Comparison of ENCODE assay signal across 12 cellular contexts in the genomic region with DNA sequence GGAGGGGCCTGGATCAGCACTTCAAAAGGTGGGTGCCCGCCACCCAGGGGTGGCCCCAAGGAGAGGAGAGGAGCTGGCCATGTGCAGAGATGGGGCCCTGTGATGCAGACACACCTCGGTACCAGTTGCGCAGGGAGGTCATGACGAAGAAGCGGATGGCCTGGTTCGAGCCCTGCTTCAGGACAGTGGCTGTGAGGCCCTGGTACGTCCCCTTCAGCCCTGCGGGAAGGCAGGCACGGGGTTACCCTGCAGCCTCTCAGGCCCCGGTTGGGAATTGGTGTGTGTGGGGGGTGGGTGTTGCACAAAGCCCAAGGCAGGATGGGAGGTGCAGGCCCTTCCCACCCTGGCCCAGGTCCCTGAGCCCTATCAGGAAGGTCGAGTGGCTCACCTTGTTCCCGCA. TPM values are rescaled to one million over a fixed set of nuclear protein-coding genes. Genes with fewer than 3 reads are reported as not detected.
DNase-seq lines count a peak whose midpoint lies in the region; ATAC-seq, FAIRE-seq and TF ChIP-seq lines count a peak whose summit lies in the region.
"Had no signal": no experiment of that assay in that cellular context is flagged by ENCODE, and none has a peak within 500 bp of the region (broad histone marks: within the 10 kb centered on the region; RNA-seq: fewer than 3 reads in every experiment).

No MANE protein-coding gene starts in this region.

- 0 out of 2 replicates have a peak overlapping the region, but pooled peaks have one; percentile 46 for H2AK5ac ChIP-seq in IMR-90 (ENCODE audit: low read depth, low read length)

- H4K8ac ChIP-seq in IMR-90 (ENCODE audit: low read depth in 2 of 2, low read length in 2 of 2) = peak overlapping the region in 1 of 2 experiments; percentile 43; a peak in 1 of 4 replicates

- H3K4me3 ChIP-seq in IMR-90 (ENCODE audit: insufficient read depth, low read depth, low read length) = no peak overlapping the region
- H3K4me3 ChIP-seq in GM12878 = peak overlapping the region; percentile 76
- no peak overlapping the region for H3K4me3 ChIP-seq in mucosa of stomach (ENCODE audit: low read length)
- no peak overlapping the region for H3K4me3 ChIP-seq in sigmoid colon

- H3K56ac ChIP-seq in IMR-90 (ENCODE audit: extremely low read depth, insufficient read depth, low read length) = no peak overlapping the region

- H3K14ac ChIP-seq in IMR-90 (replicated peaks; ENCODE audit: low read depth, low read length) = no peak overlapping the region

- no peak overlapping the region for H2BK120ac ChIP-seq in IMR-90 (ENCODE audit: low read depth, low read length)

- peaks cover 30% of the 10 kb centered on the region for H3K4me1 ChIP-seq in IMR-90 (ENCODE audit: control insufficient read depth, insufficient read depth, low read length)
- peaks cover 32% of the 10 kb centered on the region for H3K4me1 ChIP-seq in GM12878 (ENCODE audit: control insufficient read depth, insufficient read depth, low read length)
- H3K4me1 ChIP-seq in mucosa of stomach (ENCODE audit: control insufficient read depth, insufficient read depth, low read length) = peaks cover 49% of the 10 kb centered on the region
- H3K4me1 ChIP-seq in sigmoid colon = peaks cover 0 to 62% (median 52%) of the 10 kb centered on the region in 4 donors

- H2BK20ac ChIP-seq in IMR-90 (ENCODE audit: low read depth, low read length) = no peak overlapping the region

- H2BK5ac ChIP-seq in IMR-90 (ENCODE audit: low read depth, low read length, poor library complexity, severe bottlenecking) = no peak overlapping the region

- H3K27ac ChIP-seq in C4-2B = peak overlapping the region; percentile 91
- H3K27ac ChIP-seq in IMR-90 (ENCODE audit: insufficient read depth, low read length) = no peak overlapping the region
- no peak overlapping the region for H3K27ac ChIP-seq in GM12878 (ENCODE audit: control insufficient read depth, insufficient read depth)
- H3K27ac ChIP-seq in sigmoid colon = no peak overlapping the region

- H3K36me3 ChIP-seq in IMR-90 (ENCODE audit: control insufficient read depth, insufficient read depth, low read length) = peaks cover 8% of the 10 kb centered on the region
- H3K36me3 ChIP-seq in GM12878 (ENCODE audit: control insufficient read depth in 2 of 2, insufficient read depth in 2 of 2, low read length in 1 of 2) = peaks cover 0 to 1% of the 10 kb centered on the region in 2 experiments; a peak in 2 of 4 replicates
- H3K36me3 ChIP-seq in mucosa of stomach (ENCODE audit: control insufficient read depth, insufficient read depth, low read length) = no peaks in the 10 kb centered on the region
- no peaks in the 10 kb centered on the region for H3K36me3 ChIP-seq in sigmoid colon

- dilution Hi-C loops in IMR-90 (cut with HindIII; ENCODE audit: low sequenced_read_pairs, unreplicated experiment) = no loop called here

- ATAC-seq in IMR-90 (ENCODE audit: low read depth) = no peak
- no peak for ATAC-seq in GM12878
- ATAC-seq in HG02678 (IDR thresholded peaks at IDR 0.05; ENCODE audit: unreplicated experiment) = no peak
- ATAC-seq: activated CD4-positive, CD25-positive, alpha-beta regulatory T cell treated with anti-CD3 and anti-CD28 coated beads, Interleukin-2, amount 50 U/mL, for 24 hours had no signal

- H3K18ac ChIP-seq in IMR-90 (ENCODE audit: low read depth, low read length) = no peak overlapping the region

- H2BK15ac ChIP-seq in IMR-90 (ENCODE audit: low read depth, low read length) = no peak overlapping the region

- TF ChIP-seq CTCF in C4-2B (conservative IDR thresholded peaks at IDR 0.05) (no peak), IMR-90 (conservative IDR thresholded peaks at IDR 0.05; ENCODE audit: low read depth, low read length) (no peak), GM12878 (IDR thresholded peaks at IDR 0.05 in 2 of 3, conservative IDR thresholded peaks at IDR 0.05 in 1 of 3; ENCODE audit: control insufficient read depth in 2 of 3, extremely low read depth in 1 of 3, insufficient read depth in 1 of 3, low read depth in 3 of 3, low read length in 3 of 3) (no peak), sigmoid colon (IDR thresholded peaks at IDR 0.05) (no peak)

- H3K9me1 ChIP-seq in IMR-90 (ENCODE audit: insufficient read depth, low read length) = peaks cover 13% of the 10 kb centered on the region

- H3K4me2 ChIP-seq in IMR-90 (ENCODE audit: low read depth, low read length) (peak overlapping the region; percentile 17; the same call in 1 of the 2 replicates), GM12878 (ENCODE audit: control insufficient read depth, insufficient read depth) (peak overlapping the region; percentile 84)

- H3K9me3 ChIP-seq in IMR-90 (ENCODE audit: control insufficient read depth, insufficient read depth, low read length) (no peaks in the 10 kb centered on the region), GM12878 (replicated peaks; ENCODE audit: control insufficient read depth, insufficient read depth, low read length) (no peaks in the 10 kb centered on the region), mucosa of stomach (ENCODE audit: control insufficient read depth, low read length) (no peaks in the 10 kb centered on the region), sigmoid colon (no peaks in the 10 kb centered on the region)

- SMC1A ChIA-PET in GM12878 (lab: Charles Lee; ENCODE audit: uncharacterized antibody, unreplicated experiment) = no interaction called here

- WGBS in IMR-90 (ENCODE audit: extremely low coverage in 2 of 2, insufficient read length in 1 of 2), 2 experiments = 100% methylated on average over 2 of the region's 12 CpGs; no CpG with 5 or more reads in 1 of the 2 experiments
- 93% methylated on average over 12 of the region's 12 CpGs for WGBS in GM12878 (ENCODE audit: insufficient coverage, insufficient replicate concordance, low lambda C conversion rate, missing lambda C conversion rate)
- WGBS in sigmoid colon, 2 donors = 78 to 89% methylated on average over 12 of the region's 12 CpGs

- RAD21 ChIA-PET in GM12878 (lab: Charles Lee; ENCODE audit: unreplicated experiment) = no interaction called here

- peak overlapping the region; percentile 87; the same call in 1 of the 2 replicates for H3K9ac ChIP-seq in IMR-90 (ENCODE audit: low read depth, low read length)
- H3K9ac ChIP-seq in GM12878 (ENCODE audit: control insufficient read depth, insufficient read depth, low read length) = no peak overlapping the region; the same call in 1 of the 2 replicates
- peak overlapping the region; percentile 76 for H3K9ac ChIP-seq in mucosa of stomach (ENCODE audit: low read length)

- peaks cover 43% of the 10 kb centered on the region for H3K79me2 ChIP-seq in GM12878 (ENCODE audit: control insufficient read depth, insufficient read depth, low read length)

- intact Hi-C loops in IMR-90 (cut with micrococcal nuclease) (no loop called here), GM12878 (cut with micrococcal nuclease; ENCODE audit: unreplicated experiment) (loop anchor here (5.0 kb wide), 2 partner anchors 256 to 271 kb away; a partner anchor contains a TSS), sigmoid colon (cut with DNase I) (loop anchor here (5.0 kb wide), 2 partner anchors 256 to 271 kb away; a partner anchor contains a TSS)

- no TSS peak for BruUV-seq in IMR-90 (replicated peaks; lab: Mats Ljungman, UMichigan)
- no TSS peak for BruUV-seq in GM12878 (replicated peaks; lab: Mats Ljungman, UMichigan)

- peak overlapping the region; percentile 86 for H2AK9ac ChIP-seq in IMR-90 (replicated peaks; ENCODE audit: low read depth, low read length, poor library complexity)

- peak overlapping the region; percentile 65; the same call in 1 of the 2 replicates for H3K23ac ChIP-seq in IMR-90 (ENCODE audit: low read depth, low read length)

- TF ChIP-seq RAD21 in IMR-90 (IDR thresholded peaks at IDR 0.05; ENCODE audit: low read length) = no peak
- TF ChIP-seq RAD21 in GM12878 (IDR thresholded peaks at IDR 0.05; ENCODE audit: insufficient read depth, low read depth, low read length) = no peak

- DNase-seq in IMR-90 (no peak), GM12878 (ENCODE audit: low read depth, low spot score) (no peak), middle frontal gyrus (ENCODE audit: extremely low spot score, low spot score) (no peak), sigmoid colon (no peak), T1000 (lab: John Stamatoyannopoulos, UW) (no peak)
- DNase-seq: dorsolateral prefrontal cortex, NCI-H446 had no signal

- TF ChIP-seq POLR2A in IMR-90 (IDR thresholded peaks at IDR 0.05; ENCODE audit: low read depth, low read length) (no peak), GM12878 (IDR thresholded peaks at IDR 0.05; ENCODE audit: low read depth, low read length) (no peak; the same call in 1 of the 2 replicates), sigmoid colon (IDR thresholded peaks at IDR 0.05) (no peak)

- H4K20me1 ChIP-seq in IMR-90 (ENCODE audit: insufficient read depth, low read length) (peaks cover 20% of the 10 kb centered on the region), GM12878 (ENCODE audit: control insufficient read depth, insufficient read depth) (no peaks in the 10 kb centered on the region)

- TF ChIP-seq EP300 in GM12878 (IDR thresholded peaks at IDR 0.05; ENCODE audit: borderline replicate concordance in 1 of 2, control insufficient read depth in 1 of 2, low read depth in 2 of 2, low read length in 2 of 2) (no peak), sigmoid colon (IDR thresholded peaks at IDR 0.05) (no peak)

- no peak overlapping the region for H4K5ac ChIP-seq in IMR-90 (ENCODE audit: low read depth, low read length)

- 0 out of 2 replicates have a peak overlapping the region, but pooled peaks have one; percentile 5 for H3K4ac ChIP-seq in IMR-90 (ENCODE audit: low read depth, low read length)

- CTCF ChIA-PET in IMR-90 (lab: Yijun Ruan, JAX) (no interaction called here), GM12878 (lab: Yijun Ruan, JAX) (no interaction called here)

- in situ Hi-C loops in IMR-90 (cut with MboI; ENCODE audit: low sequenced_read_pairs) = no loop called here
- in situ Hi-C loops in GM12878 (cut with MboI) = no loop called here

- H3K27me3 ChIP-seq in IMR-90 (ENCODE audit: control insufficient read depth, insufficient read depth, low read length) (no peaks in the 10 kb centered on the region), GM12878 (replicated peaks in 1 of 2; ENCODE audit: control insufficient read depth in 2 of 2, insufficient read depth in 2 of 2, low read length in 1 of 2) (no peaks in the 10 kb centered on the region), mucosa of stomach (ENCODE audit: control insufficient read depth, insufficient read depth, low read length) (no peaks in the 10 kb centered on the region), sigmoid colon (no peaks in the 10 kb centered on the region)
- H3K27me3 ChIP-seq: dorsolateral prefrontal cortex had no signal

- no peak overlapping the region for H4K91ac ChIP-seq in IMR-90 (ENCODE audit: insufficient read depth, low read depth, low read length)

- peak overlapping the region; percentile 56 for H2AFZ ChIP-seq in IMR-90 (replicated peaks; ENCODE audit: low read length, poor library complexity)
- no peak overlapping the region for H2AFZ ChIP-seq in GM12878 (ENCODE audit: control insufficient read depth, low read depth, low read length)

- POLR2A ChIA-PET in IMR-90 (lab: Charles Lee; ENCODE audit: unreplicated experiment) = no interaction called here
- POLR2A ChIA-PET in GM12878 (lab: Charles Lee) = no interaction called here

- H3K79me1 ChIP-seq in IMR-90 (ENCODE audit: low read depth in 1 of 2, low read length in 2 of 2) = peaks cover 11 to 62% of the 10 kb centered on the region in 2 experiments

- FAIRE-seq in GM12878 (lab: Jason Lieb, UNC) = no peak

RNA-seq across cellular contexts. Expression of a gene that starts 1.8 kb away (rescaled TPM):
- total RNA-seq in IMR-90 (2012; rRNA removed) = 41.0 and 46.1 TPM in 2 replicates
- 56.5 and 58.5 TPM in 2 replicates for polyA plus RNA-seq in IMR-90 (2012; rRNA removed)
- polyA plus RNA-seq in IMR-90 (2012; cell fraction: cytosol; rRNA removed) = 55.4 and 87.6 TPM in 2 replicates
- 39.2 and 103 TPM in 2 replicates for polyA plus RNA-seq in IMR-90 (2012; cell fraction: nucleus; rRNA removed; ENCODE audit: low replicate concordance)
- total RNA-seq in GM12878 (2013; cell fraction: nucleolus; rRNA removed) = 13.4 and 14.8 TPM in 2 replicates
- total RNA-seq in GM12878 (2014; rRNA removed) = 64.5 and 75.9 TPM in 2 replicates
- total RNA-seq in GM12878 (2014; rRNA removed; fragmentation: Illumina TruSeq; extraction: Trizol) = 18.9 and 20.2 TPM in 2 replicates
- 79.0 and 90.6 TPM in 2 replicates for total RNA-seq in GM12878 (2021)
- 30.4 TPM for polyA plus RNA-seq in GM12878 (2011; ENCODE audit: low read depth)
- polyA plus RNA-seq in GM12878 (2011; rRNA removed) = 9.9 and 21.2 TPM in 2 replicates
- polyA plus RNA-seq in GM12878 (2011; cell fraction: cytosol; rRNA removed) = 54.7 and 56.4 TPM in 2 replicates
- 41.4 and 46.8 TPM in 2 replicates for polyA plus RNA-seq in GM12878 (2011; cell fraction: nucleus; rRNA removed)
- 57.4 and 70.6 TPM in 2 replicates for polyA plus RNA-seq in GM12878 (2012)
- 10.8 and 27.5 TPM in 2 replicates for polyA plus RNA-seq in GM12878 (2014; fragmentation: Illumina TruSeq; extraction: Trizol)
- polyA plus RNA-seq in GM12878 (2014; fragmentation: Nextera tagmentation; extraction: Ambion mirVana) = 1 to 10 TPM; 2.3 to 7.8 TPM
- polyA plus RNA-seq in GM12878 (2014; rRNA removed) = 59.8 and 67.2 TPM in 2 replicates
- 10 to 100 TPM; 33.2 to 75.3 TPM for polyA plus RNA-seq in GM12878 (2016; fragmentation: Nextera tagmentation; extraction: Ambion mirVana)
- 17.8 and 31.0 TPM in 2 replicates for polyA minus RNA-seq in GM12878 (2011; rRNA and poly(A)+ RNA removed)
- 17.1 and 18.1 TPM in 2 replicates for polyA minus RNA-seq in GM12878 (2011; cell fraction: cytosol; rRNA and poly(A)+ RNA removed)
- 8.6 and 17.0 TPM in 2 replicates for polyA minus RNA-seq in GM12878 (2011; cell fraction: nucleus; rRNA and poly(A)+ RNA removed)
- total RNA-seq in sigmoid colon = 10 to 100 TPM; 28.2 to 45.3 (median 33.4) TPM
- 100 to 1,000 TPM in 2 of 3 donors, 10 to 100 TPM in 1; 72.1 to 146 (median 119) TPM for polyA plus RNA-seq in sigmoid colon

RNA-seq across cellular contexts. Expression of a gene that starts 26.6 kb away (rescaled TPM):
- total RNA-seq in IMR-90 (2012; rRNA removed) (not detected in 2 replicates), GM12878 (2014; rRNA removed) (not detected in 2 replicates), GM12878 (2014; rRNA removed; fragmentation: Illumina TruSeq; extraction: Trizol) (not detected in 2 replicates), GM12878 (2021) (not detected in 2 replicates), sigmoid colon (not detected)
- polyA plus RNA-seq in IMR-90 (2012; rRNA removed) (not detected in 2 replicates), GM12878 (2011; rRNA removed) (not detected in 2 replicates), GM12878 (2014; fragmentation: Illumina TruSeq; extraction: Trizol) (not detected in 2 replicates), GM12878 (2014; fragmentation: Nextera tagmentation; extraction: Ambion mirVana) (not detected), GM12878 (2014; rRNA removed) (not detected in 2 replicates), GM12878 (2016; fragmentation: Nextera tagmentation; extraction: Ambion mirVana) (not detected), sigmoid colon (not detected)
- polyA plus RNA-seq in IMR-90 (2012; cell fraction: cytosol; rRNA removed) = not detected in 2 replicates
- not detected in 2 replicates for polyA plus RNA-seq in IMR-90 (2012; cell fraction: nucleus; rRNA removed; ENCODE audit: low replicate concordance)
- not detected in 2 replicates for total RNA-seq in GM12878 (2013; cell fraction: nucleolus; rRNA removed)
- polyA plus RNA-seq in GM12878 (2011; ENCODE audit: low read depth) = not detected
- polyA plus RNA-seq in GM12878 (2011; cell fraction: cytosol; rRNA removed) = not detected in 2 replicates
- not detected in 2 replicates for polyA plus RNA-seq in GM12878 (2011; cell fraction: nucleus; rRNA removed)
- polyA plus RNA-seq in GM12878 (2012) = not detected in 2 replicates
- polyA minus RNA-seq in GM12878 (2011; rRNA and poly(A)+ RNA removed) = not detected in 2 replicates
- polyA minus RNA-seq in GM12878 (2011; cell fraction: cytosol; rRNA and poly(A)+ RNA removed) = not detected in 2 replicates
- polyA minus RNA-seq in GM12878 (2011; cell fraction: nucleus; rRNA and poly(A)+ RNA removed) = not detected in 2 replicates
- total RNA-seq: lung had no signal
- polyA plus RNA-seq: lung had no signal

RNA-seq across cellular contexts. Expression of a gene that starts 32.3 kb away (rescaled TPM):
- 13.4 and 16.7 TPM in 2 replicates for total RNA-seq in IMR-90 (2012; rRNA removed)
- polyA plus RNA-seq in IMR-90 (2012; rRNA removed) = 17.3 and 18.3 TPM in 2 replicates
- polyA plus RNA-seq in IMR-90 (2012; cell fraction: cytosol; rRNA removed) = 19.4 and 22.2 TPM in 2 replicates
- polyA plus RNA-seq in IMR-90 (2012; cell fraction: nucleus; rRNA removed; ENCODE audit: low replicate concordance) = 22.1 and 33.4 TPM in 2 replicates
- total RNA-seq in GM12878 (2013; cell fraction: nucleolus; rRNA removed) = 9.8 and 14.9 TPM in 2 replicates
- 12.5 and 13.5 TPM in 2 replicates for total RNA-seq in GM12878 (2014; rRNA removed)
- 6.0 and 6.4 TPM in 2 replicates for total RNA-seq in GM12878 (2014; rRNA removed; fragmentation: Illumina TruSeq; extraction: Trizol)
- 17.9 and 18.3 TPM in 2 replicates for total RNA-seq in GM12878 (2021)
- 4.2 TPM for polyA plus RNA-seq in GM12878 (2011; ENCODE audit: low read depth)
- 5.7 and 10.2 TPM in 2 replicates for polyA plus RNA-seq in GM12878 (2011; rRNA removed)
- 12.9 and 18.4 TPM in 2 replicates for polyA plus RNA-seq in GM12878 (2011; cell fraction: cytosol; rRNA removed)
- 17.2 and 24.5 TPM in 2 replicates for polyA plus RNA-seq in GM12878 (2011; cell fraction: nucleus; rRNA removed)
- 10.5 and 11.6 TPM in 2 replicates for polyA plus RNA-seq in GM12878 (2012)
- 0.89 and 6.3 TPM in 2 replicates for polyA plus RNA-seq in GM12878 (2014; fragmentation: Illumina TruSeq; extraction: Trizol)
- polyA plus RNA-seq in GM12878 (2014; fragmentation: Nextera tagmentation; extraction: Ambion mirVana) = 1 to 10 TPM in 1 of 2 experiments, under 1 TPM in 1; 0.14 to 1.0 TPM
- 16.2 and 16.9 TPM in 2 replicates for polyA plus RNA-seq in GM12878 (2014; rRNA removed)
- polyA plus RNA-seq in GM12878 (2016; fragmentation: Nextera tagmentation; extraction: Ambion mirVana) = 10 to 100 TPM; 14.2 to 15.0 TPM
- polyA minus RNA-seq in GM12878 (2011; rRNA and poly(A)+ RNA removed) = 2.9 and 7.7 TPM in 2 replicates
- polyA minus RNA-seq in GM12878 (2011; cell fraction: cytosol; rRNA and poly(A)+ RNA removed) = 5.6 TPM in 2 replicates
- 3.7 and 6.9 TPM in 2 replicates for polyA minus RNA-seq in GM12878 (2011; cell fraction: nucleus; rRNA and poly(A)+ RNA removed)
- total RNA-seq in sigmoid colon = 10 to 100 TPM; 12.9 to 15.5 (median 14.0) TPM
- 10 to 100 TPM in 1 of 3 donors, 1 to 10 TPM in 2; 7.2 to 12.9 (median 7.4) TPM for polyA plus RNA-seq in sigmoid colon

RNA-seq across cellular contexts. Expression of a gene that starts 45.6 kb away (rescaled TPM):
- total RNA-seq in IMR-90 (2012; rRNA removed) (not detected in 2 replicates), GM12878 (2014; rRNA removed) (0.17 TPM in 1 of 2 replicates, not detected in the other), GM12878 (2014; rRNA removed; fragmentation: Illumina TruSeq; extraction: Trizol) (not detected in 2 replicates), GM12878 (2021) (not detected in 2 replicates), sigmoid colon (not detected)
- polyA plus RNA-seq in IMR-90 (2012; rRNA removed) (not detected in 2 replicates), GM12878 (2011; rRNA removed) (not detected in 2 replicates), GM12878 (2014; fragmentation: Illumina TruSeq; extraction: Trizol) (0.03 TPM in 1 of 2 replicates, not detected in the other), GM12878 (2014; fragmentation: Nextera tagmentation; extraction: Ambion mirVana) (not detected), GM12878 (2014; rRNA removed) (not detected in 2 replicates), GM12878 (2016; fragmentation: Nextera tagmentation; extraction: Ambion mirVana) (not detected), sigmoid colon (under 1 TPM in 1 of 3 donors, not detected in 2; 0.12 TPM)
- not detected in 2 replicates for polyA plus RNA-seq in IMR-90 (2012; cell fraction: cytosol; rRNA removed)
- not detected in 2 replicates for polyA plus RNA-seq in IMR-90 (2012; cell fraction: nucleus; rRNA removed; ENCODE audit: low replicate concordance)
- total RNA-seq in GM12878 (2013; cell fraction: nucleolus; rRNA removed) = not detected in 2 replicates
- not detected for polyA plus RNA-seq in GM12878 (2011; ENCODE audit: low read depth)
- not detected in 2 replicates for polyA plus RNA-seq in GM12878 (2011; cell fraction: cytosol; rRNA removed)
- not detected in 2 replicates for polyA plus RNA-seq in GM12878 (2011; cell fraction: nucleus; rRNA removed)
- polyA plus RNA-seq in GM12878 (2012) = not detected in 2 replicates
- not detected in 2 replicates for polyA minus RNA-seq in GM12878 (2011; rRNA and poly(A)+ RNA removed)
- not detected in 2 replicates for polyA minus RNA-seq in GM12878 (2011; cell fraction: cytosol; rRNA and poly(A)+ RNA removed)
- polyA minus RNA-seq in GM12878 (2011; cell fraction: nucleus; rRNA and poly(A)+ RNA removed) = not detected in 2 replicates

RNA-seq across cellular contexts. Expression of a gene that starts 54.5 kb away (rescaled TPM):
- total RNA-seq in IMR-90 (2012; rRNA removed) (17.2 and 18.6 TPM in 2 replicates), GM12878 (2014; rRNA removed) (19.5 and 20.7 TPM in 2 replicates), GM12878 (2014; rRNA removed; fragmentation: Illumina TruSeq; extraction: Trizol) (7.6 and 10.2 TPM in 2 replicates), GM12878 (2021) (25.9 and 27.4 TPM in 2 replicates), sigmoid colon (10 to 100 TPM; 25.5 to 36.8 (median 32.7) TPM)
- polyA plus RNA-seq in IMR-90 (2012; rRNA removed) (33.5 and 35.4 TPM in 2 replicates), GM12878 (2011; rRNA removed) (7.2 and 14.5 TPM in 2 replicates), GM12878 (2014; fragmentation: Illumina TruSeq; extraction: Trizol) (12.0 and 14.5 TPM in 2 replicates), GM12878 (2014; fragmentation: Nextera tagmentation; extraction: Ambion mirVana) (under 1 TPM; 0.19 to 0.44 TPM), GM12878 (2014; rRNA removed) (17.5 and 18.7 TPM in 2 replicates), GM12878 (2016; fragmentation: Nextera tagmentation; extraction: Ambion mirVana) (10 to 100 TPM; 24.1 to 28.4 TPM), sigmoid colon (10 to 100 TPM in 2 of 3 donors, 1 to 10 TPM in 1; 7.2 to 68.7 (median 11.8) TPM)
- 29.9 and 40.0 TPM in 2 replicates for polyA plus RNA-seq in IMR-90 (2012; cell fraction: cytosol; rRNA removed)
- 21.0 and 41.5 TPM in 2 replicates for polyA plus RNA-seq in IMR-90 (2012; cell fraction: nucleus; rRNA removed; ENCODE audit: low replicate concordance)
- total RNA-seq in GM12878 (2013; cell fraction: nucleolus; rRNA removed) = 36.2 and 39.9 TPM in 2 replicates
- polyA plus RNA-seq in GM12878 (2011; ENCODE audit: low read depth) = 7.8 TPM
- polyA plus RNA-seq in GM12878 (2011; cell fraction: cytosol; rRNA removed) = 20.5 and 24.0 TPM in 2 replicates
- 20.9 and 26.4 TPM in 2 replicates for polyA plus RNA-seq in GM12878 (2011; cell fraction: nucleus; rRNA removed)
- 12.1 and 14.4 TPM in 2 replicates for polyA plus RNA-seq in GM12878 (2012)
- 14.9 and 21.1 TPM in 2 replicates for polyA minus RNA-seq in GM12878 (2011; rRNA and poly(A)+ RNA removed)
- 8.4 and 8.5 TPM in 2 replicates for polyA minus RNA-seq in GM12878 (2011; cell fraction: cytosol; rRNA and poly(A)+ RNA removed)
- 9.8 and 16.3 TPM in 2 replicates for polyA minus RNA-seq in GM12878 (2011; cell fraction: nucleus; rRNA and poly(A)+ RNA removed)
